In the genomic region with DNA sequence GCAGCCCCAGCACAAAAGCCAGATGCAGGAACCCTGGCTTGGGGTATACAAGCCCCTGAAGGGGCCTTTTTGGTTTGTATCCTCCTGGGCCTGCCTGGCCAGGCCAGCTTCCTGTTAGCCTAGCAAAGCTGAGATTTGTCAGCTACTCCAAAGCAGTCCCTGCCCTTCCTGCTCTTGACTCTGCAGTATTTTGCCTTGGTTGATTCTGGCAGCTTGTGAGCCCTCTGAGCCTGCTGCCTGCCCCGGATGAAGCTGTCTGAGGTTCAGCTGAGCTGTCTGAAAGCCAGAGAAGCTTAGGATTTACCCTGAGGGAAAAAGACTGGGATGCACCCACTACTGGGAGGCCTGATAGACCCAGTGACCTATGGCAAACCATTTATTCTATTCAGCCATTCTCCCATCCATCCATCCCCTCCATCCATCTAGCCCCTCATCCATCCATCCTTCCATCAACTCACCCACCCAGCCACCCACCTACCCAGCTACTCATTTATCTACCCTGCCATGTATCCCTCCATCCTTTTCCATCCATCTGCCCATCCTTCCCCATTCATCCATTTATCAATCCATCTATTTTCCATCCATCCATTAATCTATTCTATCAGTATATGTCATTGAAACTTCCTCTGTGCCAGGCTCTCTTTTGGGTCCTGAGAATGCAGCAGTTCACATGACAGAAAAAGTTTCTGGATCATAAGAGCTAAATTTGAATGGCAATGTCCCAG, we compare ENCODE assay signal across 11 cellular contexts.
"Had no signal": no experiment of that assay in that cellular context is flagged by ENCODE, and none has a peak within 500 bp of the region (broad histone marks: within the 10 kb centered on the region; RNA-seq: fewer than 3 reads in every experiment).

No MANE protein-coding gene starts in this region.

- H3K9me3 ChIP-seq: ascending aorta, esophagus muscularis mucosa, tibial nerve had no signal

- FAIRE-seq: islet of Langerhans had no signal

- H3K4me3 ChIP-seq: ascending aorta, esophagus muscularis mucosa, tibial nerve had no signal

- DNase-seq: activated gamma-delta T cell; cortex of kidney; foreskin keratinocyte; occipital lobe; stimulated activated naive CD4-positive, alpha-beta T cell treated with Interleukin-2 at 50 U/mL for 16 hours had no signal

- H3K27ac ChIP-seq: ascending aorta, brain microvascular endothelial cell, esophagus muscularis mucosa, foreskin keratinocyte, tibial nerve, VCaP had no signal

- H3K27me3 ChIP-seq: ascending aorta, brain microvascular endothelial cell, esophagus muscularis mucosa, foreskin keratinocyte, tibial nerve had no signal

- H3K4me1 ChIP-seq: ascending aorta, foreskin keratinocyte had no signal

- H3K36me3 ChIP-seq: ascending aorta, brain microvascular endothelial cell, esophagus muscularis mucosa, tibial nerve had no signal
